ENCODE assay signal across 23 cellular contexts in genomic region chr22:24588370-24588755, GRCh38. TPM values are rescaled to one million over a fixed set of nuclear protein-coding genes. Genes with fewer than 3 reads are reported as not detected.
DNase-seq lines count a peak whose midpoint lies in the region; ATAC-seq, FAIRE-seq and TF ChIP-seq lines count a peak whose summit lies in the region.
"Had no signal": no experiment of that assay in that cellular context is flagged by ENCODE, and none has a peak within 500 bp of the region (broad histone marks: within the 10 kb centered on the region; RNA-seq: fewer than 3 reads in every experiment).

No MANE protein-coding gene starts in this region.

- no peaks in the 10 kb centered on the region for H3K79me2 ChIP-seq in mesendoderm (ENCODE audit: control insufficient read depth, insufficient read depth, low read length)

- intact Hi-C loops in ovary (cut with DNase I) = no loop called here

- no peak overlapping the region for H3K9ac ChIP-seq in mesendoderm (ENCODE audit: low read length)

- no peak overlapping the region for H3K18ac ChIP-seq in mesendoderm (ENCODE audit: low read length)

- H4K5ac ChIP-seq in mesendoderm (ENCODE audit: low read length) = no peak overlapping the region

- peaks cover 2% of the 10 kb centered on the region for H3K79me1 ChIP-seq in mesendoderm (ENCODE audit: low read length)

- no peak for TF ChIP-seq EP300 in ovary (IDR thresholded peaks at IDR 0.05)

- FAIRE-seq in frontal cortex (lab: Jason Lieb, UNC) = no peak
- FAIRE-seq: RCC 7860 had no signal

- no peak for ATAC-seq in HG02588 (IDR thresholded peaks at IDR 0.05; ENCODE audit: unreplicated experiment)
- ATAC-seq: lower lobe of right lung; natural killer cell treated with Interleukin-12 subunit alpha and Interleukin-12 subunit beta and Interleukin-15 and Interleukin-18, amount 100 ng/mL, for 72 hours; upper lobe of right lung; WTC11 had no signal

- no peak for TF ChIP-seq POLR2A in ovary (IDR thresholded peaks at IDR 0.05)

- TF ChIP-seq CTCF in ovary (IDR thresholded peaks at IDR 0.05) = no peak
- TF ChIP-seq CTCF in GM20000 (IDR thresholded peaks at IDR 0.05; ENCODE audit: extremely low read depth, missing control alignments) = no peak

- no peak overlapping the region for H3K4me2 ChIP-seq in mesendoderm (ENCODE audit: low read length)

- H3K4me1 ChIP-seq in ovary (ENCODE audit: insufficient read depth) (no peaks in the 10 kb centered on the region), mesendoderm (ENCODE audit: control insufficient read depth, low read depth, low read length) (peaks cover 3% of the 10 kb centered on the region)

- no peak overlapping the region for H3K4me3 ChIP-seq in ovary
- no peak overlapping the region for H3K4me3 ChIP-seq in mesendoderm (ENCODE audit: low read length)
- H3K4me3 ChIP-seq: lower lobe of right lung, upper lobe of right lung had no signal

- no peak overlapping the region for H3K27ac ChIP-seq in ovary
- no peak overlapping the region for H3K27ac ChIP-seq in mesendoderm (ENCODE audit: low read depth, low read length)
- H3K27ac ChIP-seq: brain microvascular endothelial cell, lower lobe of right lung, upper lobe of right lung had no signal

- H2BK5ac ChIP-seq in mesendoderm (ENCODE audit: low read length) = no peak overlapping the region

- no peak overlapping the region for H2AK5ac ChIP-seq in mesendoderm (ENCODE audit: low read length)

- no peak overlapping the region for H4K8ac ChIP-seq in mesendoderm (ENCODE audit: low read depth, low read length)

- H2BK15ac ChIP-seq in mesendoderm (replicated peaks; ENCODE audit: low read depth) = no peak overlapping the region

- DNase-seq in Ammon's horn (ENCODE audit: low spot score) = peak; percentile 95
- peak; percentile 29 for DNase-seq in RPMI7951 (ENCODE audit: low read depth)
- DNase-seq in frontal cortex (ENCODE audit: low spot score in 2 of 2) = peak; percentile 79 to 85
- peak in 3 of 5 donors; percentile 41 to 47 (median 44) for DNase-seq in ovary
- DNase-seq in mesendoderm = no peak
- DNase-seq in cortex of kidney (lab: John Stamatoyannopoulos, UW) = no peak
- DNase-seq in GM20000 (ENCODE audit: low spot score) = no peak
- DNase-seq: ACHN; activated effector memory CD4-positive, alpha-beta T cell treated with Interleukin-2 at 50 U/mL for 16 hours; brain microvascular endothelial cell; COR-L47; effector CD8-positive, alpha-beta T cell; GDM1; H9; IMR-90; lower lobe of right lung; NCI-H82; stimulated activated CD4-positive, alpha-beta T cell treated with anti-CD3 and anti-CD28 coated beads, Interleukin-4, amount 100 ng/mL, for 4 hours; upper lobe of right lung had no signal

- H3K36me3 ChIP-seq in ovary = no peaks in the 10 kb centered on the region
- H3K36me3 ChIP-seq in mesendoderm (ENCODE audit: control insufficient read depth, insufficient read depth, low read length) = no peaks in the 10 kb centered on the region
- H3K36me3 ChIP-seq: brain microvascular endothelial cell, upper lobe of right lung had no signal

- no peak overlapping the region for H3K56ac ChIP-seq in mesendoderm (ENCODE audit: low read length)

- H3K23ac ChIP-seq in mesendoderm (ENCODE audit: low read length) = no peak overlapping the region

- H2BK120ac ChIP-seq in mesendoderm (ENCODE audit: low read depth, low read length) = no peak overlapping the region

- H3K9me3 ChIP-seq in ovary = no peaks in the 10 kb centered on the region
- H3K9me3 ChIP-seq: lower lobe of right lung, upper lobe of right lung had no signal

- WGBS in ovary, 3 donors = 36 to 63% (median 60%) methylated on average over 8 to 13 of the region's 13 CpGs
- no CpG with 5 or more reads among the region's 13 CpGs for WGBS in mesendoderm (ENCODE audit: extremely low coverage, insufficient coverage, low lambda C conversion rate)

- H3K27me3 ChIP-seq in ovary = no peaks in the 10 kb centered on the region
- H3K27me3 ChIP-seq in mesendoderm (ENCODE audit: insufficient read depth, low read length, poor library complexity) = no peaks in the 10 kb centered on the region
- H3K27me3 ChIP-seq: brain microvascular endothelial cell, upper lobe of right lung had no signal

- no peak overlapping the region for H3K4ac ChIP-seq in mesendoderm (ENCODE audit: low read depth, low read length)

RNA-seq across cellular contexts. Expression of gene LRRC75B, which starts 4.5 kb away (rescaled TPM):
- 0.60 and 3.6 TPM in 2 replicates for total RNA-seq in RPMI7951 (2014; rRNA removed; shearing (Covaris generic))
- 8.2 TPM for total RNA-seq in frontal cortex
- 10 to 100 TPM; 18.1 to 26.5 (median 22.1) TPM for total RNA-seq in ovary
- polyA plus RNA-seq in ovary = 10 to 100 TPM in 1 of 2 donors, 1 to 10 TPM in 1; 2.5 to 25.2 TPM
- 4.3 TPM for polyA plus RNA-seq in mesendoderm (2013, experiment 1 of 2)
- polyA plus RNA-seq in mesendoderm (2013, experiment 2 of 2) = 4.5 TPM

RNA-seq across cellular contexts. Expression of gene GGT1, which starts 14.6 kb away (rescaled TPM):
- under 0.01 and 0.20 TPM in 2 replicates for total RNA-seq in RPMI7951 (2014; rRNA removed; shearing (Covaris generic))
- total RNA-seq in frontal cortex (2.0 TPM), ovary (1 to 10 TPM; 1.6 to 6.2 (median 3.6) TPM)
- polyA plus RNA-seq in ovary = 1 to 10 TPM; 1.7 to 3.5 TPM
- 9.2 TPM for polyA plus RNA-seq in mesendoderm (2013, experiment 1 of 2)
- 8.9 TPM for polyA plus RNA-seq in mesendoderm (2013, experiment 2 of 2)

RNA-seq across cellular contexts. Expression of gene SNRPD3, which starts 32.6 kb away (rescaled TPM):
- total RNA-seq in RPMI7951 (2014; rRNA removed; shearing (Covaris generic)) = 179 and 194 TPM in 2 replicates
- total RNA-seq in frontal cortex = 140 TPM
- 100 to 1,000 TPM in 2 of 7 donors, 10 to 100 TPM in 5; 62.9 to 150 (median 78.5) TPM for total RNA-seq in ovary
- 100 to 1,000 TPM in 1 of 2 donors, 10 to 100 TPM in 1; 98.2 to 154 TPM for polyA plus RNA-seq in ovary
- 174 TPM for polyA plus RNA-seq in mesendoderm (2013, experiment 1 of 2)
- polyA plus RNA-seq in mesendoderm (2013, experiment 2 of 2) = 173 TPM

RNA-seq across cellular contexts. Expression of gene GUCD1, which starts 33.4 kb away (rescaled TPM):
- 60.7 and 69.4 TPM in 2 replicates for total RNA-seq in RPMI7951 (2014; rRNA removed; shearing (Covaris generic))
- 35.1 TPM for total RNA-seq in frontal cortex
- total RNA-seq in ovary = 10 to 100 TPM; 30.3 to 85.4 (median 59.4) TPM
- polyA plus RNA-seq in ovary = 10 to 100 TPM; 53.5 to 55.4 TPM
- polyA plus RNA-seq in mesendoderm (2013, experiment 1 of 2) = 55.2 TPM
- 52.5 TPM for polyA plus RNA-seq in mesendoderm (2013, experiment 2 of 2)

Comparison
In these comparisons a context has a peak if more than half of its experiments do, and no peak if none do; other contexts are left out.
1. DNase-seq: peak in Ammon's horn (single experiment), RPMI7951 (single experiment), frontal cortex (2 of 2) and ovary (3 of 5); none in mesendoderm (single experiment), cortex of kidney (single experiment) and GM20000 (single experiment).